Comparison of ENCODE assay signal across 8 cellular contexts in the genomic region with DNA sequence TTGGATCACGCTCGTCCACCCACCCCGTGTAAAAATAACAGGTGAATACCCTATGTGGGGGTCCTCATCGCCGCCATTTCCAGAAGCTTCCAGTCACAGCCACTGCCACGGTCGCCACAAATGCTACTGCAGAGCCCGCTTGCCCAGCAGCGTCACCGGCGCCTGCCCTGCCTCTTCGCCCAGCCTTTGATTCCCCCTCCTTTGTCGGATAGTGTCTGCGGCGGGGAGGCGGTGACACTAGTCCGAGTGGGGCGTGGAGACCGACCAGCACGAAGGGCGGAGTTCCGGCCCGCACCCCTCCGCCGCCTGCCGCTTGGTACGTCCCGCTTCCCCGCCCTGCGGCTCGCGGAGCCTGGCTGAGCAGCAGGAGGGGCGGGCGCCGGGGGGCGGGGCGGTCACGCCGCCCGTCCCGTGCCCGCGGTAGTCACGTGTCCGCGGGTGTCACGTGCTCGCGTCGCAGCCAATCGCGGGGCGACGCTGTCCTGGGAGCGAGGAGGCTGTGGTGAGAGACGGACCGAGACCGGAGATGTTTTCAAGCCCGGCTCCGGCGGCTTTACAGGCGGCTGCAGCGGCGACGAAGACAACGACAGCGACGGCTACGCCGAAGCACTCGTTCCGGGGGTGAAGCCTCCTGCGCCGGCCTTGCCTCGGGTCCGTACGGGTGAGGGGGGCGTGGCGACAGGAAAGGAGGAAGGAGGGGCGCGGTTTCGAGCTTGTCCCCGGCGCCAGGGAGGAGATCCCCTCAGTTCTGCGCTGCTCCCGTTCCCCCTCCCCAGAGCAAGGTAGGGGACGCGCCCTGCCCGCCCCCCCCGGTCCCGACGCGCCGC. TPM values are rescaled to one million over a fixed set of nuclear protein-coding genes. Genes with fewer than 3 reads are reported as not detected.
DNase-seq lines count a peak whose midpoint lies in the region; ATAC-seq, FAIRE-seq and TF ChIP-seq lines count a peak whose summit lies in the region.

ANKRD12 (plus strand) TSS at position 467 of the 827 bp plus-strand sequence. CDS start 45,652 bp downstream, outside the sequence.

- H4K20me1 ChIP-seq in keratinocyte (ENCODE audit: control insufficient read depth, extremely low read depth, insufficient read depth, low read length), result no peaks in the 10 kb centered on the region

- H2AFZ ChIP-seq in keratinocyte (ENCODE audit: control insufficient read depth, low read length), result peak within 1 kb of the TSS; percentile 89

- DNase-seq in AG20443 (ENCODE audit: low spot score) (peak; percentile 99), NCI-H460 (ENCODE audit: extremely low read depth, low read depth) (peak; percentile 88), cerebellar cortex (ENCODE audit: low spot score) (peak; percentile 96), keratinocyte (ENCODE audit: low read depth, low spot score) (peak; percentile 67)
- peak; percentile 99 for DNase-seq in activated CD4-positive, CD25-positive, alpha-beta regulatory T cell treated with anti-CD3 and anti-CD28 coated beads, Interleukin-2, amount 50 U/mL, for 72 hours
- DNase-seq in stimulated activated CD4-positive, alpha-beta T cell treated with anti-CD3 and anti-CD28 coated beads, Interleukin-12 subunit alpha, Interleukin-12 subunit beta, amount 100 ng/mL, for 48 hours (ENCODE audit: low read depth in 2 of 3, low spot score in 1 of 3), result peak; percentile 97

- H3K4me1 ChIP-seq in keratinocyte (ENCODE audit: control insufficient read depth, extremely low read depth, insufficient read depth, low read length), result peaks cover 26% of the 10 kb centered on the region

- H3K4me3 ChIP-seq in keratinocyte (ENCODE audit: control insufficient read depth in 2 of 3, extremely low read depth in 1 of 3, insufficient read depth in 2 of 3, low read depth in 1 of 3, low read length in 3 of 3), result peak within 1 kb of the TSS; percentile 76 to 83 (median 77)

- peak within 1 kb of the TSS; percentile 96 for H3K27ac ChIP-seq in keratinocyte (ENCODE audit: control insufficient read depth, insufficient read depth, low read length)

- peaks cover 34% of the 10 kb centered on the region for H3K79me2 ChIP-seq in keratinocyte (ENCODE audit: control insufficient read depth, insufficient read depth, low read length)

- FAIRE-seq in keratinocyte (lab: Jason Lieb, UNC), result no peak

- H3K9me1 ChIP-seq in keratinocyte (ENCODE audit: control insufficient read depth, extremely low read depth, insufficient read depth, low read length), result no peaks in the 10 kb centered on the region

- H3K36me3 ChIP-seq in keratinocyte (ENCODE audit: control insufficient read depth in 2 of 2, extremely low read depth in 1 of 2, insufficient read depth in 2 of 2, low read length in 2 of 2), result peaks cover 2 to 3% of the 10 kb centered on the region in 2 experiments

- peak; percentile 75 for TF ChIP-seq POLR2A in GM19193 (IDR thresholded peaks at IDR 0.05; ENCODE audit: extremely low read depth, insufficient read depth, insufficient read length)

- TF ChIP-seq CTCF in keratinocyte (optimal IDR thresholded peaks at IDR 0.05 in 1 of 3, IDR thresholded peaks at IDR 0.05 in 1 of 3, conservative IDR thresholded peaks at IDR 0.05 in 1 of 3; ENCODE audit: extremely low read depth in 1 of 3, insufficient read depth in 2 of 3, low read length in 3 of 3), result no peak

- dilution Hi-C loops in keratinocyte (cut with MboI; ENCODE audit: extremely low pct_ligation_motif_present, low sequenced_read_pairs), result no loop called here

- peak within 1 kb of the TSS; percentile 77 for H3K4me2 ChIP-seq in keratinocyte (ENCODE audit: control insufficient read depth, extremely low read depth, insufficient read depth, low read depth, low read length)

- no peaks in the 10 kb centered on the region for H3K27me3 ChIP-seq in keratinocyte (ENCODE audit: control insufficient read depth, extremely low read depth, insufficient read depth, low read length)

- peak within 1 kb of the TSS; percentile 96 for H3K9ac ChIP-seq in keratinocyte (ENCODE audit: control insufficient read depth, extremely low read depth, insufficient read depth, low read length)

- no peaks in the 10 kb centered on the region for H3K9me3 ChIP-seq in keratinocyte (ENCODE audit: control insufficient read depth, low read depth, low read length)

- ATAC-seq in HG03432 (IDR thresholded peaks at IDR 0.05; ENCODE audit: unreplicated experiment), result peak; percentile 71

RNA-seq across cellular contexts. Expression of gene ANKRD12, which starts in this region (rescaled TPM):
- total RNA-seq in NCI-H460 (2014; rRNA removed; shearing (Covaris generic)), result 7.9 and 9.1 TPM in 2 replicates
- polyA plus RNA-seq in NCI-H460 (2014; cell fraction: nucleus; rRNA removed), result 2.6 and 3.7 TPM in 2 replicates
- 2.6 to 8.0 TPM (median 4.9 TPM) in 3 replicates for polyA plus RNA-seq in keratinocyte
- 160 TPM for polyA plus RNA-seq in keratinocyte (2011; ENCODE audit: low read depth)
- polyA plus RNA-seq in keratinocyte (2011; cell fraction: cytosol; rRNA removed), result 2.0 and 3.8 TPM in 2 replicates
- polyA plus RNA-seq in keratinocyte (2011; cell fraction: nucleus; rRNA removed), result 7.0 and 9.0 TPM in 2 replicates
- polyA plus RNA-seq in keratinocyte (2012; ENCODE audit: low replicate concordance), result 12.7 and 21.4 TPM in 2 replicates
- polyA minus RNA-seq in keratinocyte, result 3.0 to 39.0 TPM (median 12.0 TPM) in 3 replicates
- polyA minus RNA-seq in keratinocyte (2011; cell fraction: cytosol; rRNA and poly(A)+ RNA removed), result 11.3 TPM
- polyA minus RNA-seq in keratinocyte (2011; cell fraction: nucleus; rRNA and poly(A)+ RNA removed), result 10.2 and 29.2 TPM in 2 replicates

Comparison
In these comparisons a context has a peak if more than half of its experiments do, and no peak if none do; other contexts are left out.
1. Peak in every context shown above with its lines: DNase-seq, ATAC-seq, H3K4me3 ChIP-seq and H3K27ac ChIP-seq.